In genomic region chr12:54497883-54498282, GRCh38 we compare ENCODE assay signal across 11 cellular contexts. TPM values are rescaled to one million over a fixed set of nuclear protein-coding genes. Genes with fewer than 3 reads are reported as not detected.
A peak's percentile ranks its signal among the peaks of the same experiment; 100 is the strongest.
DNase-seq lines count a peak whose midpoint lies in the region; ATAC-seq and TF ChIP-seq lines count a peak whose summit lies in the region.
"Had no signal": no experiment of that assay in that cellular context is flagged by ENCODE, and none has a peak within 500 bp of the region (broad histone marks: within the 10 kb centered on the region; RNA-seq: fewer than 3 reads in every experiment).

No MANE protein-coding gene starts in this region.

- ATAC-seq in CD8-positive, alpha-beta T cell = no peak
- peak; percentile 2 for ATAC-seq in GM21360 (IDR thresholded peaks at IDR 0.05; ENCODE audit: unreplicated experiment)
- ATAC-seq in T-helper 17 cell = peak; percentile 6
- peak; percentile 3 for ATAC-seq in naive thymus-derived CD4-positive, alpha-beta T cell

- DNase-seq in CD8-positive, alpha-beta T cell = no peak
- DNase-seq in T-helper 17 cell (no peak), DMS79 (lab: John Stamatoyannopoulos, UW) (no peak), islet precursor cell (no peak), HT-29 (ENCODE audit: low spot score) (no peak), head of caudate nucleus (no peak)
- no peak for DNase-seq in naive thymus-derived CD4-positive, alpha-beta T cell
- DNase-seq: mesenchymal stem cell had no signal

- H3K4me3 ChIP-seq in CD8-positive, alpha-beta T cell (ENCODE audit: low read depth, low read length) = peak overlapping the region; percentile 88
- peak overlapping the region; percentile 89 for H3K4me3 ChIP-seq in naive thymus-derived CD4-positive, alpha-beta T cell (ENCODE audit: low read length)

- no peaks in the 10 kb centered on the region for H3K9me3 ChIP-seq in CD8-positive, alpha-beta T cell (ENCODE audit: low read length)
- H3K9me3 ChIP-seq in T-helper 17 cell (ENCODE audit: control insufficient read depth, low read length, poor library complexity, severe bottlenecking) = no peaks in the 10 kb centered on the region
- H3K9me3 ChIP-seq in naive thymus-derived CD4-positive, alpha-beta T cell (ENCODE audit: control insufficient read depth in 2 of 3, low read length in 3 of 3) = no peaks in the 10 kb centered on the region

- H3K27ac ChIP-seq in CD8-positive, alpha-beta T cell (ENCODE audit: low read depth, low read length) = peak overlapping the region; percentile 57
- peak overlapping the region; percentile 77 for H3K27ac ChIP-seq in naive thymus-derived CD4-positive, alpha-beta T cell (ENCODE audit: low read depth, low read length)
- H3K27ac ChIP-seq: KMS-11 had no signal

- CTCF ChIA-PET in CD8-positive, alpha-beta T cell (lab: Charles Lee) = interaction anchor here (0.8 to 2.8 kb wide), 5 partner anchors 29 to 284 kb away, joined by 3 to 17 read pairs (median 3); no protein-coding TSS in a partner anchor
- CTCF ChIA-PET in naive thymus-derived CD4-positive, alpha-beta T cell (lab: Charles Lee) = interaction anchor here (0.6 to 2.2 kb wide), 6 partner anchors 11 to 1510 kb away, joined by 3 to 13 read pairs (median 4); no protein-coding TSS in a partner anchor

- peaks cover 36% of the 10 kb centered on the region for H3K4me1 ChIP-seq in CD8-positive, alpha-beta T cell (ENCODE audit: insufficient read depth, low read length)
- H3K4me1 ChIP-seq in naive thymus-derived CD4-positive, alpha-beta T cell (ENCODE audit: control insufficient read depth in 2 of 2, insufficient read depth in 2 of 2, low read length in 2 of 2) = peaks cover 19 to 31% of the 10 kb centered on the region in 2 donors

- POLR2A ChIA-PET in CD8-positive, alpha-beta T cell (lab: Charles Lee) = interaction anchor here (0.5 to 1.8 kb wide), 10 partner anchors 17 to 1615 kb away, joined by 3 to 5 read pairs (median 3); partner anchors contain the start of genes CBX5, COPZ1 and HNRNPA1
- POLR2A ChIA-PET in naive thymus-derived CD4-positive, alpha-beta T cell (lab: Charles Lee) = interaction anchor here (0.6 to 2.3 kb wide), 16 partner anchors 9 to 1818 kb away, joined by 3 to 10 read pairs (median 3); partner anchors contain the start of genes CBX5, CNPY2, COPZ1 and HNRNPA1

- peak overlapping the region; percentile 99 for H3K4me3 Mint-ChIP-seq in CD8-positive, alpha-beta T cell
- H3K4me3 Mint-ChIP-seq in T-helper 17 cell = peak overlapping the region; percentile 98
- peak overlapping the region; percentile 97 to 99 (median 98) for H3K4me3 Mint-ChIP-seq in naive thymus-derived CD4-positive, alpha-beta T cell

- no peaks in the 10 kb centered on the region for H3K27me3 ChIP-seq in CD8-positive, alpha-beta T cell (ENCODE audit: insufficient read depth, low read length)
- H3K27me3 ChIP-seq in naive thymus-derived CD4-positive, alpha-beta T cell (ENCODE audit: control insufficient read depth in 2 of 2, insufficient read depth in 2 of 2, low read length in 2 of 2) = no peaks in the 10 kb centered on the region

- H3K36me3 ChIP-seq in CD8-positive, alpha-beta T cell (ENCODE audit: insufficient read depth, low read length) = peaks cover 13% of the 10 kb centered on the region
- H3K36me3 ChIP-seq in naive thymus-derived CD4-positive, alpha-beta T cell (ENCODE audit: control insufficient read depth in 2 of 3, insufficient read depth in 3 of 3, low read length in 3 of 3) = peaks cover 0 to 17% (median 12%) of the 10 kb centered on the region in 3 experiments

- TF ChIP-seq CTCF in CD8-positive, alpha-beta T cell (IDR thresholded peaks at IDR 0.05) = no peak

- peaks cover 42% of the 10 kb centered on the region for H3K36me3 Mint-ChIP-seq in CD8-positive, alpha-beta T cell
- H3K36me3 Mint-ChIP-seq in T-helper 17 cell (ENCODE audit: low read depth) = peaks cover 5% of the 10 kb centered on the region
- peaks cover 5 to 27% (median 23%) of the 10 kb centered on the region in 5 donors for H3K36me3 Mint-ChIP-seq in naive thymus-derived CD4-positive, alpha-beta T cell

- peaks cover 43% of the 10 kb centered on the region for H3K4me1 Mint-ChIP-seq in CD8-positive, alpha-beta T cell (ENCODE audit: low read depth)
- H3K4me1 Mint-ChIP-seq in T-helper 17 cell = peaks cover 37% of the 10 kb centered on the region
- H3K4me1 Mint-ChIP-seq in naive thymus-derived CD4-positive, alpha-beta T cell = peaks cover 30 to 58% (median 41%) of the 10 kb centered on the region in 7 donors

- H3K27ac Mint-ChIP-seq in CD8-positive, alpha-beta T cell = peak overlapping the region; percentile 98
- H3K27ac Mint-ChIP-seq in T-helper 17 cell = peak overlapping the region; percentile 92
- peak overlapping the region; percentile 88 to 98 (median 96) for H3K27ac Mint-ChIP-seq in naive thymus-derived CD4-positive, alpha-beta T cell

- intact Hi-C loops in CD8-positive, alpha-beta T cell (cut with DNase I, micrococcal nuclease) = loop anchor here (1.0 to 5.0 kb wide), 3 partner anchors 86 to 99 kb away; no protein-coding TSS in a partner anchor
- intact Hi-C loops in naive thymus-derived CD4-positive, alpha-beta T cell (cut with micrococcal nuclease) = loop anchor here (1.0 to 5.0 kb wide), 9 partner anchors 49 to 822 kb away; partner anchors contain the start of genes ATP5MC2 (in 1 of the 2), CBX5 (in 1 of the 2), HNRNPA1 (in 1 of the 2) and PDE1B (in 1 of the 2)
- intact Hi-C loops in head of caudate nucleus (cut with DNase I) = no loop called here

- no peaks in the 10 kb centered on the region for H3K27me3 Mint-ChIP-seq in CD8-positive, alpha-beta T cell (ENCODE audit: low read depth)
- H3K27me3 Mint-ChIP-seq in T-helper 17 cell = no peaks in the 10 kb centered on the region
- no peaks in the 10 kb centered on the region for H3K27me3 Mint-ChIP-seq in naive thymus-derived CD4-positive, alpha-beta T cell

- H3K9me3 Mint-ChIP-seq in CD8-positive, alpha-beta T cell = no peaks in the 10 kb centered on the region
- no peaks in the 10 kb centered on the region for H3K9me3 Mint-ChIP-seq in naive thymus-derived CD4-positive, alpha-beta T cell

RNA-seq across cellular contexts. Expression of gene NCKAP1L, which starts 0.3 kb away (rescaled TPM):
- 10 to 100 TPM; 76.8 to 79.0 TPM for total RNA-seq in CD8-positive, alpha-beta T cell
- total RNA-seq in T-helper 17 cell = 100 to 1,000 TPM; 127 to 136 TPM
- 100 to 1,000 TPM; 111 to 184 (median 128) TPM for total RNA-seq in naive thymus-derived CD4-positive, alpha-beta T cell
- polyA plus RNA-seq in naive thymus-derived CD4-positive, alpha-beta T cell = 10 to 100 TPM; 71.2 to 93.2 TPM
- not detected in 2 replicates for total RNA-seq in HT-29 (2014; rRNA removed; shearing (Covaris generic))

RNA-seq across cellular contexts. Expression of gene GTSF1, which starts 24.5 kb away (rescaled TPM):
- 1 to 10 TPM in 1 of 2 experiments, not detected in 1; 1.0 TPM for total RNA-seq in CD8-positive, alpha-beta T cell
- 1 to 10 TPM; 3.7 to 3.9 TPM for total RNA-seq in T-helper 17 cell
- 1 to 10 TPM; 1.9 to 9.5 (median 2.5) TPM for total RNA-seq in naive thymus-derived CD4-positive, alpha-beta T cell
- 10 to 100 TPM; 13.5 to 15.1 TPM for polyA plus RNA-seq in naive thymus-derived CD4-positive, alpha-beta T cell
- total RNA-seq in HT-29 (2014; rRNA removed; shearing (Covaris generic)) = not detected in 2 replicates
- total RNA-seq: endothelial cell of umbilical vein had no signal

RNA-seq across cellular contexts. Expression of gene PDE1B, which starts 51.5 kb away (rescaled TPM):
- 1 to 10 TPM; 6.8 to 7.1 TPM for total RNA-seq in CD8-positive, alpha-beta T cell
- 10 to 100 TPM; 11.6 to 12.5 TPM for total RNA-seq in T-helper 17 cell
- 10 to 100 TPM in 2 of 5 experiments, 1 to 10 TPM in 3; 3.3 to 22.3 (median 9.4) TPM for total RNA-seq in naive thymus-derived CD4-positive, alpha-beta T cell
- polyA plus RNA-seq in naive thymus-derived CD4-positive, alpha-beta T cell = 1 to 10 TPM in 1 of 2 donors, under 1 TPM in 1; 0.18 to 5.7 TPM
- total RNA-seq in HT-29 (2014; rRNA removed; shearing (Covaris generic)) = not detected in 2 replicates
- total RNA-seq: endothelial cell of umbilical vein had no signal
- polyA plus RNA-seq: endothelial cell of umbilical vein had no signal

Comparison
In these comparisons a context has a peak if more than half of its experiments do, and no peak if none do; other contexts are left out.
1. RNA of gene NCKAP1L, which starts 0.3 kb away (total RNA-seq): 127 to 136 TPM in T-helper 17 cell, 111 to 184 TPM in naive thymus-derived CD4-positive, alpha-beta T cell and 76.8 to 79.0 TPM in CD8-positive, alpha-beta T cell; not detected in HT-29; every median in the first group is over 10 times any median in the second.
2. Peak in every context shown above with its lines, with median percentiles within 50 percentile points of each other: H3K27ac Mint-ChIP-seq and H3K4me3 Mint-ChIP-seq.